25 cellular contexts compared by ENCODE assay signal in genomic region chr3:178404966-178405365, GRCh38.
DNase-seq lines count a peak whose midpoint lies in the region; TF ChIP-seq lines count a peak whose summit lies in the region.
"Had no signal": no experiment of that assay in that cellular context is flagged by ENCODE, and none has a peak within 500 bp of the region (broad histone marks: within the 10 kb centered on the region; RNA-seq: fewer than 3 reads in every experiment).

No MANE protein-coding gene starts in this region.

- H3K4me2 ChIP-seq in fibroblast of lung (ENCODE audit: extremely low read depth, insufficient read depth, low read length): peak overlapping the region; percentile 41
- H3K4me2 ChIP-seq: BLaER1 treated with 17β-estradiol and CSF1 and Interleukin-3, amounts not matched to agents 10 nM and 100 nM had no signal

- H3K79me2 ChIP-seq in fibroblast of lung (ENCODE audit: control insufficient read depth, insufficient read depth, low read length): no peaks in the 10 kb centered on the region

- no peaks in the 10 kb centered on the region for H3K36me3 Mint-ChIP-seq in nephron (ENCODE audit: low read depth)
- H3K36me3 Mint-ChIP-seq in activated CD4-positive, alpha-beta T cell treated with anti-CD3 and anti-CD28 coated beads, Interleukin-2, amount 10 ng/mL, durations not matched to agents 7 days and 5 days (ENCODE audit: low read depth): no peaks in the 10 kb centered on the region
- H3K36me3 Mint-ChIP-seq: CD4-positive, alpha-beta memory T cell had no signal

- POLR2A ChIA-PET in activated CD4-positive, alpha-beta T cell treated with anti-CD3 and anti-CD28 coated beads, Interleukin-2, amount 10 ng/mL, durations not matched to agents 7 days and 5 days (lab: Charles Lee): interaction anchor here (0.6 kb wide), 1 partner anchor 119 kb away, joined by 3 read pairs; no protein-coding TSS in a partner anchor

- H3K9me3 ChIP-seq in SK-N-MC (ENCODE audit: low read depth, low read length): no peaks in the 10 kb centered on the region
- H3K9me3 ChIP-seq in fibroblast of lung (ENCODE audit: control insufficient read depth, insufficient read depth, low read depth, low read length): no peaks in the 10 kb centered on the region
- H3K9me3 ChIP-seq in sigmoid colon: no peaks in the 10 kb centered on the region
- no peaks in the 10 kb centered on the region for H3K9me3 ChIP-seq in adrenal gland (replicated peaks in 1 of 3)
- H3K9me3 ChIP-seq: HAP-1, SJSA1 had no signal

- H3K27me3 Mint-ChIP-seq in nephron (ENCODE audit: low read depth): peaks cover 4% of the 10 kb centered on the region
- H3K27me3 Mint-ChIP-seq in activated CD4-positive, alpha-beta T cell treated with anti-CD3 and anti-CD28 coated beads, Interleukin-2, amount 10 ng/mL, durations not matched to agents 7 days and 5 days: no peaks in the 10 kb centered on the region

- no peaks in the 10 kb centered on the region for H4K20me1 ChIP-seq in fibroblast of lung (ENCODE audit: control insufficient read depth, extremely low read depth, insufficient read depth, low read length)
- H4K20me1 ChIP-seq: BLaER1 treated with 17β-estradiol and CSF1 and Interleukin-3, amounts not matched to agents 10 nM and 100 nM had no signal

- peak overlapping the region; percentile 79 to 92 (median 79) for H3K27ac Mint-ChIP-seq in nephron
- H3K27ac Mint-ChIP-seq in activated CD4-positive, alpha-beta T cell treated with anti-CD3 and anti-CD28 coated beads, Interleukin-2, amount 10 ng/mL, durations not matched to agents 7 days and 5 days: no peak overlapping the region
- H3K27ac Mint-ChIP-seq: CD4-positive, alpha-beta memory T cell; HFFc6 had no signal

- intact Hi-C loops in sigmoid colon (cut with DNase I) (no loop called here), adrenal gland (cut with DNase I) (no loop called here)

- H3K27ac ChIP-seq in SK-N-MC: peak overlapping the region; percentile 77
- no peak overlapping the region for H3K27ac ChIP-seq in fibroblast of lung (ENCODE audit: insufficient read depth, low read length)
- H3K27ac ChIP-seq in sigmoid colon: peak overlapping the region in 2 of 4 donors; percentile 32 to 58
- no peak overlapping the region for H3K27ac ChIP-seq in adrenal gland
- H3K27ac ChIP-seq: BLaER1 treated with 17β-estradiol and CSF1 and Interleukin-3, amounts not matched to agents 10 nM and 100 nM; SJSA1 had no signal

- no peaks in the 10 kb centered on the region for H3K4me1 ChIP-seq in fibroblast of lung (ENCODE audit: control insufficient read depth, extremely low read depth, insufficient read depth, low read length)
- H3K4me1 ChIP-seq in sigmoid colon: peaks cover 0 to 28% (median 25%) of the 10 kb centered on the region in 4 donors
- no peaks in the 10 kb centered on the region for H3K4me1 ChIP-seq in adrenal gland (replicated peaks in 1 of 2)
- H3K4me1 ChIP-seq: HAP-1, SJSA1 had no signal

- CTCF ChIA-PET in activated CD4-positive, alpha-beta T cell treated with anti-CD3 and anti-CD28 coated beads, Interleukin-2, amount 10 ng/mL, durations not matched to agents 7 days and 5 days (lab: Charles Lee): no interaction called here

- H3K4me1 Mint-ChIP-seq in nephron: peaks cover 45% of the 10 kb centered on the region
- H3K4me1 Mint-ChIP-seq in activated CD4-positive, alpha-beta T cell treated with anti-CD3 and anti-CD28 coated beads, Interleukin-2, amount 10 ng/mL, durations not matched to agents 7 days and 5 days: no peaks in the 10 kb centered on the region
- H3K4me1 Mint-ChIP-seq: CD4-positive, alpha-beta memory T cell had no signal

- H3K27me3 ChIP-seq in fibroblast of lung (ENCODE audit: control insufficient read depth, insufficient read depth, low read length): no peaks in the 10 kb centered on the region
- no peaks in the 10 kb centered on the region for H3K27me3 ChIP-seq in sigmoid colon
- H3K27me3 ChIP-seq in adrenal gland: no peaks in the 10 kb centered on the region
- H3K27me3 ChIP-seq: BLaER1 treated with 17β-estradiol and CSF1 and Interleukin-3, amounts not matched to agents 10 nM and 100 nM; SJSA1 had no signal

- TF ChIP-seq CTCF in AG10803 (conservative IDR thresholded peaks at IDR 0.05; ENCODE audit: low read length): no peak
- no peak for TF ChIP-seq CTCF in fibroblast of lung (conservative IDR thresholded peaks at IDR 0.05 in 1 of 2, IDR thresholded peaks at IDR 0.05 in 1 of 2; ENCODE audit: low read depth in 1 of 2, low read length in 2 of 2)
- TF ChIP-seq CTCF in nephron (IDR thresholded peaks at IDR 0.05; ENCODE audit: unreplicated experiment in 3 of 3): no peak
- no peak for TF ChIP-seq CTCF in sigmoid colon (IDR thresholded peaks at IDR 0.05)
- no peak for TF ChIP-seq CTCF in adrenal gland (IDR thresholded peaks at IDR 0.05)

- H3K36me3 ChIP-seq in SK-N-MC (ENCODE audit: insufficient read depth, low read length) (no peaks in the 10 kb centered on the region), fibroblast of lung (ENCODE audit: control insufficient read depth, insufficient read depth, low read length) (no peaks in the 10 kb centered on the region), sigmoid colon (no peaks in the 10 kb centered on the region), adrenal gland (replicated peaks in 1 of 2) (no peaks in the 10 kb centered on the region)
- H3K36me3 ChIP-seq: BLaER1 treated with 17β-estradiol and CSF1 and Interleukin-3, amounts not matched to agents 10 nM and 100 nM; HAP-1; SJSA1 had no signal

- no peak overlapping the region for H3K4me3 Mint-ChIP-seq in nephron
- H3K4me3 Mint-ChIP-seq in activated CD4-positive, alpha-beta T cell treated with anti-CD3 and anti-CD28 coated beads, Interleukin-2, amount 10 ng/mL, durations not matched to agents 7 days and 5 days: no peak overlapping the region
- H3K4me3 Mint-ChIP-seq: CD4-positive, alpha-beta memory T cell; HFFc6 had no signal

- peaks cover 9% of the 10 kb centered on the region for H3K9me3 Mint-ChIP-seq in nephron
- no peaks in the 10 kb centered on the region for H3K9me3 Mint-ChIP-seq in activated CD4-positive, alpha-beta T cell treated with anti-CD3 and anti-CD28 coated beads, Interleukin-2, amount 10 ng/mL, durations not matched to agents 7 days and 5 days
- H3K9me3 Mint-ChIP-seq: CD4-positive, alpha-beta memory T cell; HFFc6 had no signal

- 38 to 44% methylated on average over 2 of the region's 2 CpGs for WGBS in sigmoid colon, 2 donors
- 49 to 65% (median 57%) methylated on average over 2 of the region's 2 CpGs for WGBS in adrenal gland, 4 donors

- H3K4me3 ChIP-seq in AG10803 (ENCODE audit: low read length) (no peak overlapping the region), SK-N-MC (peak overlapping the region; percentile 54), fibroblast of lung (replicated peaks in 1 of 4; ENCODE audit: control extremely low read depth in 1 of 4, insufficient read depth in 1 of 4, low read depth in 3 of 4, low read length in 4 of 4) (no peak overlapping the region), sigmoid colon (no peak overlapping the region), adrenal gland (no peak overlapping the region)
- H3K4me3 ChIP-seq: BLaER1 treated with 17β-estradiol and CSF1 and Interleukin-3, amounts not matched to agents 10 nM and 100 nM; GM12878; HAP-1; SJSA1 had no signal

- H3K9ac ChIP-seq in SK-N-MC (ENCODE audit: insufficient read length) (peak overlapping the region; percentile 17), fibroblast of lung (ENCODE audit: insufficient read depth, low read length) (no peak overlapping the region)
- H3K9ac ChIP-seq: BLaER1 treated with 17β-estradiol and CSF1 and Interleukin-3, amounts not matched to agents 10 nM and 100 nM had no signal

- DNase-seq in AG10803 (ENCODE audit: low read depth): peak; percentile 83
- no peak for DNase-seq in SK-N-MC (ENCODE audit: low read depth, low spot score)
- peak in 1 of 2 donors; percentile 35 for DNase-seq in fibroblast of lung (ENCODE audit: low read depth in 2 of 2)
- DNase-seq in sigmoid colon: no peak
- no peak for DNase-seq in C1 segment of cervical spinal cord (lab: John Stamatoyannopoulos, UW)
- no peak for DNase-seq in adrenal gland
- DNase-seq in activated CD4-positive, alpha-beta T cell treated with anti-CD3 and anti-CD28 coated beads, Interleukin-2, amount 10 ng/mL, durations not matched to agents 7 days and 5 days: no peak
- DNase-seq: AML-193; CD4-positive, alpha-beta memory T cell; COR-L47; DMS53; GOT3; HFFc6; NCI-H1048; NCI-H187; NCI-H2081 treated with DMSO at 0.1 percent for 48 hours; NCI-H2171; NCI-H226; NCI-H774; PC-3 had no signal

- TF ChIP-seq POLR2A in sigmoid colon (IDR thresholded peaks at IDR 0.05) (no peak), adrenal gland (IDR thresholded peaks at IDR 0.05) (no peak)

- no peak for TF ChIP-seq EP300 in sigmoid colon (IDR thresholded peaks at IDR 0.05)

- no peak overlapping the region for H2AFZ ChIP-seq in fibroblast of lung (ENCODE audit: low read length)
